Comparison of ENCODE assay signal across 20 cellular contexts in genomic region chr7:155727616-155728015, GRCh38.
DNase-seq lines count a peak whose midpoint lies in the region; ATAC-seq, FAIRE-seq and TF ChIP-seq lines count a peak whose summit lies in the region.
"Had no signal": no experiment of that assay in that cellular context is flagged by ENCODE, and none has a peak within 500 bp of the region (broad histone marks: within the 10 kb centered on the region; RNA-seq: fewer than 3 reads in every experiment).

No MANE protein-coding gene starts in this region.

- peaks cover 83% of the 10 kb centered on the region for H3K36me3 ChIP-seq in OCI-LY7 (ENCODE audit: insufficient read depth, low read length)
- H3K36me3 ChIP-seq in pancreas = no peaks in the 10 kb centered on the region
- peaks cover 0 to 49% (median 41%) of the 10 kb centered on the region in 4 donors for H3K36me3 ChIP-seq in stomach
- 0 out of 2 replicates have a peak, but pooled peaks cover 7% of the 10 kb centered on the region for H3K36me3 ChIP-seq in GM23248 (ENCODE audit: low read depth)

- H3K9me3 ChIP-seq in OCI-LY7 (ENCODE audit: low read length) (no peaks in the 10 kb centered on the region), pancreas (no peaks in the 10 kb centered on the region), stomach (no peaks in the 10 kb centered on the region), GM23248 (ENCODE audit: low read depth) (no peaks in the 10 kb centered on the region)
- H3K9me3 ChIP-seq: BLaER1 had no signal

- H3K9me3 Mint-ChIP-seq in glutamatergic neuron (ENCODE audit: unreplicated experiment) = peaks cover 3% of the 10 kb centered on the region
- no peaks in the 10 kb centered on the region for H3K9me3 Mint-ChIP-seq in activated CD4-positive, alpha-beta T cell treated with anti-CD3 and anti-CD28 coated beads for 36 hours (ENCODE audit: low read depth)
- H3K9me3 Mint-ChIP-seq: CD14-positive monocyte; CD8-positive, alpha-beta memory T cell; GM23338 had no signal

- H2AFZ ChIP-seq in OCI-LY7 (ENCODE audit: low read length) (no peak overlapping the region), GM23248 (no peak overlapping the region)
- H2AFZ ChIP-seq: GM23338 had no signal

- no peaks in the 10 kb centered on the region for H3F3A ChIP-seq in GM23248 (ENCODE audit: insufficient read depth)

- no peak overlapping the region for H3K9ac ChIP-seq in GM23248
- H3K9ac ChIP-seq: BLaER1 had no signal

- POLR2A ChIA-PET in OCI-LY7 (lab: Charles Lee) = interaction anchor here (0.6 to 1.9 kb wide), 5 partner anchors 10 to 913 kb away, joined by 3 to 7 read pairs (median 4); partner anchors contain the start of gene RNF32
- POLR2A ChIA-PET in activated CD4-positive, alpha-beta T cell treated with anti-CD3 and anti-CD28 coated beads for 36 hours (lab: Charles Lee) = interaction anchor here (0.6 kb wide), 1 partner anchor 8 kb away, joined by 6 read pairs; no protein-coding TSS in a partner anchor

- intact Hi-C loops in OCI-LY7 (cut with micrococcal nuclease; ENCODE audit: unreplicated experiment) = loop anchor here (5.0 kb wide), 1 partner anchor 520 kb away; no protein-coding TSS in a partner anchor
- intact Hi-C loops in pancreas (cut with DNase I) = no loop called here
- intact Hi-C loops in stomach (cut with DNase I; ENCODE audit: low total_unique reads) = loop anchor here (10.0 kb wide), 1 partner anchor 83 kb away; the partner anchor contains the start of gene RBM33
- intact Hi-C loops in activated CD4-positive, alpha-beta T cell treated with anti-CD3 and anti-CD28 coated beads for 36 hours (cut with DNase I, micrococcal nuclease) = no loop called here

- H3K4me3 ChIP-seq in OCI-LY7 (ENCODE audit: low read depth, low read length, poor library complexity, severe bottlenecking) (no peak overlapping the region), pancreas (no peak overlapping the region), stomach (no peak overlapping the region), GM23248 (no peak overlapping the region)
- H3K4me3 ChIP-seq: BLaER1, GM23338 had no signal

- H4K20me1 ChIP-seq in OCI-LY7 (ENCODE audit: insufficient read depth, low read length) (no peaks in the 10 kb centered on the region), GM23248 (ENCODE audit: insufficient read depth) (no peaks in the 10 kb centered on the region; the same call in 1 of the 2 replicates)

- H3K27ac ChIP-seq in OCI-LY7 (ENCODE audit: low read depth, low read length, poor library complexity, severe bottlenecking) = peak overlapping the region; percentile 33
- peak overlapping the region in 3 of 4 donors; percentile 11 to 31 (median 30) for H3K27ac ChIP-seq in pancreas
- peak overlapping the region in 4 of 5 donors; percentile 34 to 64 (median 54) for H3K27ac ChIP-seq in stomach
- H3K27ac ChIP-seq in GM23248 = no peak overlapping the region
- H3K27ac ChIP-seq: BLaER1 had no signal

- TF ChIP-seq EP300 in stomach (IDR thresholded peaks at IDR 0.05) = no peak

- peak overlapping the region; percentile 53 for H3K27ac Mint-ChIP-seq in glutamatergic neuron (ENCODE audit: unreplicated experiment)
- no peak overlapping the region for H3K27ac Mint-ChIP-seq in activated CD4-positive, alpha-beta T cell treated with anti-CD3 and anti-CD28 coated beads for 36 hours
- H3K27ac Mint-ChIP-seq: GM23338 had no signal

- H3K4me1 ChIP-seq in OCI-LY7 (ENCODE audit: insufficient read depth, low read length, poor library complexity, severe bottlenecking) (peaks cover 76% of the 10 kb centered on the region), pancreas (peaks cover 17 to 31% (median 30%) of the 10 kb centered on the region in 3 donors), stomach (peaks cover 7 to 43% (median 22%) of the 10 kb centered on the region in 4 donors), GM23248 (ENCODE audit: insufficient read depth) (0 out of 2 replicates have a peak, but pooled peaks cover 4% of the 10 kb centered on the region)

- H3K79me2 ChIP-seq in OCI-LY7 (ENCODE audit: insufficient read depth, low read depth, low read length) (peaks cover 67% of the 10 kb centered on the region), GM23248 (ENCODE audit: insufficient read depth) (peaks cover 96% of the 10 kb centered on the region)

- no peak for TF ChIP-seq POLR2A in stomach (IDR thresholded peaks at IDR 0.05)

- CTCF ChIA-PET in OCI-LY7 (lab: Charles Lee; ENCODE audit: unreplicated experiment) = interaction anchor here (0.7 kb wide), 1 partner anchor 10 kb away, joined by 3 read pairs; no protein-coding TSS in a partner anchor
- CTCF ChIA-PET in activated CD4-positive, alpha-beta T cell treated with anti-CD3 and anti-CD28 coated beads for 36 hours (lab: Charles Lee) = interaction anchor here (1.0 to 1.1 kb wide), 2 partner anchors 11 to 129 kb away, joined by 3 read pairs; no protein-coding TSS in a partner anchor

- no peaks in the 10 kb centered on the region for H3K36me3 Mint-ChIP-seq in glutamatergic neuron (ENCODE audit: unreplicated experiment)
- H3K36me3 Mint-ChIP-seq in activated CD4-positive, alpha-beta T cell treated with anti-CD3 and anti-CD28 coated beads for 36 hours (ENCODE audit: low read depth) = peaks cover 26% of the 10 kb centered on the region

- BruUV-seq in OCI-LY7 (replicated peaks; lab: Mats Ljungman, UMichigan) = no TSS peak

- H3K27me3 ChIP-seq in pancreas (no peaks in the 10 kb centered on the region), stomach (no peaks in the 10 kb centered on the region), GM23248 (replicated peaks; ENCODE audit: insufficient read depth) (no peaks in the 10 kb centered on the region)
- H3K27me3 ChIP-seq: BLaER1 had no signal

- ATAC-seq in pancreas (peak in 3 of 4 donors; percentile 10 to 26 (median 13)), HG03045 (IDR thresholded peaks at IDR 0.05; ENCODE audit: unreplicated experiment) (no peak)
- ATAC-seq in activated CD4-positive, alpha-beta T cell treated with anti-CD3 and anti-CD28 coated beads for 36 hours = no peak
- ATAC-seq: GM23338 had no signal

- 59 to 69% methylated on average over 10 of the region's 10 CpGs for WGBS in pancreas, 2 donors
- 83 to 91% (median 86%) methylated on average over 10 of the region's 10 CpGs for WGBS in stomach, 5 donors
- WGBS in GM23248 (ENCODE audit: low coverage in 1 of 2, low lambda C conversion rate in 2 of 2, missing lambda C conversion rate in 2 of 2), 2 experiments = 94 to 98% methylated on average over 10 of the region's 10 CpGs

- in situ Hi-C loops in GM23248 (cut with MboI) = no loop called here

- H3K4me2 ChIP-seq in OCI-LY7 (ENCODE audit: low read length) (no peak overlapping the region), GM23248 (ENCODE audit: unreplicated experiment) (no peak overlapping the region)
- H3K4me2 ChIP-seq: BLaER1, GM23338 had no signal

- no peak for FAIRE-seq in pancreas (lab: Jason Lieb, UNC)
- FAIRE-seq: D721Med, G401.6, GM12891, GM19239, H54 had no signal

- H3K4me1 Mint-ChIP-seq in glutamatergic neuron (ENCODE audit: low read depth, unreplicated experiment) = peaks cover 38% of the 10 kb centered on the region
- H3K4me1 Mint-ChIP-seq in activated CD4-positive, alpha-beta T cell treated with anti-CD3 and anti-CD28 coated beads for 36 hours = peaks cover 44% of the 10 kb centered on the region

- TF ChIP-seq CTCF in OCI-LY7 (conservative IDR thresholded peaks at IDR 0.05; ENCODE audit: low read length) = no peak
- no peak for TF ChIP-seq CTCF in glutamatergic neuron (IDR thresholded peaks at IDR 0.05; ENCODE audit: partially characterized antibody, unreplicated experiment)
- TF ChIP-seq CTCF in pancreas (IDR thresholded peaks at IDR 0.05) = no peak
- no peak for TF ChIP-seq CTCF in stomach (IDR thresholded peaks at IDR 0.05)

- H3K9me2 ChIP-seq in OCI-LY7 (ENCODE audit: insufficient read depth, low read length) (no peaks in the 10 kb centered on the region), GM23248 (ENCODE audit: insufficient read depth) (no peaks in the 10 kb centered on the region)

- H3K4me3 Mint-ChIP-seq in glutamatergic neuron (ENCODE audit: unreplicated experiment) = no peak overlapping the region
- H3K4me3 Mint-ChIP-seq in activated CD4-positive, alpha-beta T cell treated with anti-CD3 and anti-CD28 coated beads for 36 hours = no peak overlapping the region
- H3K4me3 Mint-ChIP-seq: CD14-positive monocyte; CD8-positive, alpha-beta memory T cell; GM23338 had no signal

- H3K27me3 Mint-ChIP-seq in glutamatergic neuron (ENCODE audit: unreplicated experiment) = peaks cover 3% of the 10 kb centered on the region
- no peaks in the 10 kb centered on the region for H3K27me3 Mint-ChIP-seq in activated CD4-positive, alpha-beta T cell treated with anti-CD3 and anti-CD28 coated beads for 36 hours
- H3K27me3 Mint-ChIP-seq: CD8-positive, alpha-beta memory T cell had no signal

- DNase-seq in OCI-LY7 (ENCODE audit: low spot score) (no peak), glutamatergic neuron (no peak), pancreas (no peak), stomach (no peak), GM23248 (no peak), NCI-H187 (lab: John Stamatoyannopoulos, UW) (no peak)
- no peak for DNase-seq in activated CD4-positive, alpha-beta T cell treated with anti-CD3 and anti-CD28 coated beads for 36 hours
- DNase-seq: 8988T; CD8-positive, alpha-beta memory T cell; COR-L47; HCEC 1CT had no signal

Comparison
In these comparisons a context has a peak if more than half of its experiments do, and no peak if none do; other contexts are left out.
1. ATAC-seq: peak in pancreas (3 of 4); none in HG03045 (single experiment) and activated CD4-positive, alpha-beta T cell treated with anti-CD3 and anti-CD28 coated beads for 36 hours (single experiment).
2. intact Hi-C loops: an anchor here in OCI-LY7 (5.0 kb wide) and stomach (10.0 kb wide); none called in pancreas and activated CD4-positive, alpha-beta T cell treated with anti-CD3 and anti-CD28 coated beads for 36 hours.